Comparison of ENCODE assay signal across 26 cellular contexts in genomic region chr16:6345090-6345489, GRCh38.
DNase-seq lines count a peak whose midpoint lies in the region; ATAC-seq and TF ChIP-seq lines count a peak whose summit lies in the region.
"Had no signal": no experiment of that assay in that cellular context is flagged by ENCODE, and none has a peak within 500 bp of the region (broad histone marks: within the 10 kb centered on the region; RNA-seq: fewer than 3 reads in every experiment).

No MANE protein-coding gene starts in this region.

- no peaks in the 10 kb centered on the region for H3K36me3 Mint-ChIP-seq in nephron progenitor cell (ENCODE audit: low read depth)
- H3K36me3 Mint-ChIP-seq: activated CD8-positive, alpha-beta memory T cell treated with anti-CD3 and anti-CD28 coated beads, Interleukin-2, amount 10 ng/mL, durations not matched to agents 7 days and 5 days; activated naive CD8-positive, alpha-beta T cell treated with anti-CD3 and anti-CD28 coated beads, Interleukin-2, amount 10 ng/mL, durations not matched to agents 7 days and 5 days; memory B cell had no signal

- POLR2A ChIA-PET in HEK293T (lab: Yijun Ruan, JAX): no interaction called here

- H3K27ac ChIP-seq in VCaP (no peak overlapping the region), upper lobe of right lung (no peak overlapping the region)
- H3K27ac ChIP-seq: ascending aorta, BLaER1, SJSA1 had no signal

- TF ChIP-seq CTCF in BE2C (IDR thresholded peaks at IDR 0.05; ENCODE audit: low read depth, low read length): 0 out of 2 replicates have a peak, but pooled peaks have one; percentile 28
- peak; percentile 46 for TF ChIP-seq CTCF in VCaP (conservative IDR thresholded peaks at IDR 0.05)
- peak; percentile 8 for TF ChIP-seq CTCF in nephron progenitor cell (IDR thresholded peaks at IDR 0.05)
- TF ChIP-seq CTCF in upper lobe of right lung (IDR thresholded peaks at IDR 0.05): no peak

- DNase-seq in BE2C (no peak), HEK293T (ENCODE audit: extremely low spot score) (peak; percentile 5), nephron progenitor cell (no peak), NCI-H1092 (lab: John Stamatoyannopoulos, UW) (no peak), upper lobe of right lung (no peak), NCI-H510A (lab: John Stamatoyannopoulos, UW) (no peak), COLO829 (ENCODE audit: low spot score) (no peak)
- DNase-seq: activated CD4-positive, alpha-beta T cell treated with anti-CD3 and anti-CD28 coated beads, Interleukin-2, amount 50 U/mL, for 4 hours; activated CD8-positive, alpha-beta memory T cell treated with anti-CD3 and anti-CD28 coated beads, Interleukin-2, amount 10 ng/mL, durations not matched to agents 7 days and 5 days; activated gamma-delta T cell; activated naive CD8-positive, alpha-beta T cell treated with anti-CD3 and anti-CD28 coated beads, Interleukin-2, amount 10 ng/mL, durations not matched to agents 7 days and 5 days; activated T-cell treated with anti-CD3 and anti-CD28 coated beads, Interleukin-2, amount 50 U/mL, for 4 hours; effector memory CD8-positive, alpha-beta T cell; NCI-H1105 treated with DMSO at 0.1 percent for 48 hours; NCI-H2029; NCI-H524; small intestine; stimulated activated naive CD8-positive, alpha-beta T cell treated with anti-CD3 and anti-CD28 coated beads, Interleukin-15, Interleukin-2, amounts not matched to agents 100 U/mL and 50 U/mL, for 24 hours; T-helper 1 cell had no signal

- peaks cover 14% of the 10 kb centered on the region for H3K9me3 Mint-ChIP-seq in nephron progenitor cell

- no peaks in the 10 kb centered on the region for H3K4me1 Mint-ChIP-seq in nephron progenitor cell
- H3K4me1 Mint-ChIP-seq: activated CD8-positive, alpha-beta memory T cell treated with anti-CD3 and anti-CD28 coated beads, Interleukin-2, amount 10 ng/mL, durations not matched to agents 7 days and 5 days; activated naive CD8-positive, alpha-beta T cell treated with anti-CD3 and anti-CD28 coated beads, Interleukin-2, amount 10 ng/mL, durations not matched to agents 7 days and 5 days; IgD-negative memory B cell; memory B cell had no signal

- no peaks in the 10 kb centered on the region for H3K36me3 ChIP-seq in BE2C
- H3K36me3 ChIP-seq in upper lobe of right lung: no peaks in the 10 kb centered on the region
- H3K36me3 ChIP-seq: ascending aorta, BLaER1, SJSA1 had no signal

- CTCF ChIA-PET in HEK293T (lab: Yijun Ruan, JAX): no interaction called here

- H3K27ac Mint-ChIP-seq in nephron progenitor cell: no peak overlapping the region
- H3K27ac Mint-ChIP-seq: activated CD8-positive, alpha-beta memory T cell treated with anti-CD3 and anti-CD28 coated beads, Interleukin-2, amount 10 ng/mL, durations not matched to agents 7 days and 5 days; activated naive CD8-positive, alpha-beta T cell treated with anti-CD3 and anti-CD28 coated beads, Interleukin-2, amount 10 ng/mL, durations not matched to agents 7 days and 5 days; effector memory CD8-positive, alpha-beta T cell; IgD-negative memory B cell; memory B cell had no signal

- H3K4me1 ChIP-seq in BE2C (no peaks in the 10 kb centered on the region), upper lobe of right lung (no peaks in the 10 kb centered on the region)
- H3K4me1 ChIP-seq: ascending aorta, BLaER1, SJSA1 had no signal

- H3K4me3 ChIP-seq in BE2C (ENCODE audit: low read depth, low read length) (no peak overlapping the region), upper lobe of right lung (no peak overlapping the region)
- H3K4me3 ChIP-seq: ascending aorta, BLaER1, SJSA1 had no signal

- H3K27me3 Mint-ChIP-seq in nephron progenitor cell (ENCODE audit: low read depth, poor library complexity): peaks cover 2% of the 10 kb centered on the region
- H3K27me3 Mint-ChIP-seq: activated CD8-positive, alpha-beta memory T cell treated with anti-CD3 and anti-CD28 coated beads, Interleukin-2, amount 10 ng/mL, durations not matched to agents 7 days and 5 days; activated naive CD8-positive, alpha-beta T cell treated with anti-CD3 and anti-CD28 coated beads, Interleukin-2, amount 10 ng/mL, durations not matched to agents 7 days and 5 days; effector memory CD8-positive, alpha-beta T cell; IgD-negative memory B cell; memory B cell had no signal

- intact Hi-C loops in upper lobe of right lung (cut with DNase I): no loop called here

- H3K9me3 ChIP-seq in BE2C: no peaks in the 10 kb centered on the region
- no peaks in the 10 kb centered on the region for H3K9me3 ChIP-seq in upper lobe of right lung
- H3K9me3 ChIP-seq: ascending aorta had no signal

- H3K27me3 ChIP-seq in BE2C: 0 out of 2 replicates have a peak, but pooled peaks cover 3% of the 10 kb centered on the region
- H3K27me3 ChIP-seq in upper lobe of right lung: no peaks in the 10 kb centered on the region
- H3K27me3 ChIP-seq: ascending aorta, BLaER1, SJSA1 had no signal

- ATAC-seq in upper lobe of right lung: no peak
- ATAC-seq: activated CD8-positive, alpha-beta memory T cell treated with anti-CD3 and anti-CD28 coated beads, Interleukin-2, amount 10 ng/mL, durations not matched to agents 7 days and 5 days; activated T-cell treated with anti-CD3 and anti-CD28 coated beads, Interleukin-2, amount 50 U/mL, for 4 hours; effector memory CD8-positive, alpha-beta T cell; left lobe of liver; stimulated activated naive CD8-positive, alpha-beta T cell treated with anti-CD3 and anti-CD28 coated beads, Interleukin-15, Interleukin-2, amounts not matched to agents 100 U/mL and 50 U/mL, for 24 hours had no signal

- no peak overlapping the region for H3K4me3 Mint-ChIP-seq in nephron progenitor cell
- H3K4me3 Mint-ChIP-seq: activated CD8-positive, alpha-beta memory T cell treated with anti-CD3 and anti-CD28 coated beads, Interleukin-2, amount 10 ng/mL, durations not matched to agents 7 days and 5 days; activated naive CD8-positive, alpha-beta T cell treated with anti-CD3 and anti-CD28 coated beads, Interleukin-2, amount 10 ng/mL, durations not matched to agents 7 days and 5 days; activated T-cell treated with anti-CD3 and anti-CD28 coated beads, Interleukin-2, amount 50 U/mL, for 4 hours; effector memory CD8-positive, alpha-beta T cell; IgD-negative memory B cell; memory B cell had no signal

TF ChIP-seq in HEK293T, 16 proteins besides CTCF, POLR2A, EP300 and RAD21:
- TF ChIP-seq BHLHE40 (IDR thresholded peaks at IDR 0.05; ENCODE audit: borderline replicate concordance) (no peak), TARDBP (IDR thresholded peaks at IDR 0.05) (no peak), LEF1 (IDR thresholded peaks at IDR 0.05; ENCODE audit: borderline replicate concordance) (no peak), SUZ12 (IDR thresholded peaks at IDR 0.05) (no peak), FOXM1 (IDR thresholded peaks at IDR 0.05; ENCODE audit: borderline replicate concordance) (no peak), NFRKB (IDR thresholded peaks at IDR 0.05) (no peak), HDGF (IDR thresholded peaks at IDR 0.05; ENCODE audit: borderline replicate concordance) (no peak), SP1 (IDR thresholded peaks at IDR 0.05) (no peak), ELF4 (IDR thresholded peaks at IDR 0.05) (no peak), ZNF384 (IDR thresholded peaks at IDR 0.05) (no peak), PKNOX1 (IDR thresholded peaks at IDR 0.05) (no peak)
TF ChIP-seq in HEK293T: peak in this region for 0.
